In genomic region chr5:39016587-39017275, GRCh38 we compare ENCODE assay signal across 13 cellular contexts. TPM values are rescaled to one million over a fixed set of nuclear protein-coding genes. Genes with fewer than 3 reads are reported as not detected.
DNase-seq lines count a peak whose midpoint lies in the region; ATAC-seq and TF ChIP-seq lines count a peak whose summit lies in the region.
"Had no signal": no experiment of that assay in that cellular context is flagged by ENCODE, and none has a peak within 500 bp of the region (broad histone marks: within the 10 kb centered on the region; RNA-seq: fewer than 3 reads in every experiment).

No MANE protein-coding gene starts in this region.

- H2AK9ac ChIP-seq in IMR-90 (replicated peaks; ENCODE audit: low read depth, low read length, poor library complexity): no peak overlapping the region

- H4K20me1 ChIP-seq in IMR-90 (ENCODE audit: insufficient read depth, low read length): peaks cover 4% of the 10 kb centered on the region; the same call in 1 of the 2 replicates

- no peaks in the 10 kb centered on the region for H3K27me3 Mint-ChIP-seq in CD8-positive, alpha-beta T cell (ENCODE audit: low read depth)
- H3K27me3 Mint-ChIP-seq in chondrocyte (ENCODE audit: low read depth) (no peaks in the 10 kb centered on the region), Calu3 (ENCODE audit: unreplicated experiment) (no peaks in the 10 kb centered on the region)
- H3K27me3 Mint-ChIP-seq in activated T-cell treated with anti-CD3 and anti-CD28 coated beads, Interleukin-2, amount 50 U/mL, for 72 hours (ENCODE audit: low read depth): no peaks in the 10 kb centered on the region

- peak overlapping the region; percentile 95 for H2BK5ac ChIP-seq in IMR-90 (ENCODE audit: low read depth, low read length, poor library complexity, severe bottlenecking)

- no peak overlapping the region for H3K27ac ChIP-seq in CD8-positive, alpha-beta T cell (ENCODE audit: low read depth, low read length)
- peak overlapping the region; percentile 55; the same call in 1 of the 2 replicates for H3K27ac ChIP-seq in IMR-90 (ENCODE audit: insufficient read depth, low read length)
- H3K27ac ChIP-seq in psoas muscle: peak overlapping the region; percentile 96

- no peak for ATAC-seq in CD8-positive, alpha-beta T cell
- ATAC-seq in IMR-90 (ENCODE audit: low read depth) (no peak), psoas muscle (no peak), GM21825 (IDR thresholded peaks at IDR 0.05; ENCODE audit: unreplicated experiment) (no peak), left colon (no peak)
- no peak for ATAC-seq in activated T-cell treated with anti-CD3 and anti-CD28 coated beads, Interleukin-2, amount 50 U/mL, for 72 hours (replicated peaks in 1 of 2)

- peaks cover 17% of the 10 kb centered on the region for H3K36me3 ChIP-seq in CD8-positive, alpha-beta T cell (ENCODE audit: insufficient read depth, low read length)
- H3K36me3 ChIP-seq in IMR-90 (ENCODE audit: control insufficient read depth, insufficient read depth, low read length) (peaks cover 1% of the 10 kb centered on the region; the same call in 1 of the 2 replicates), psoas muscle (ENCODE audit: insufficient read depth in 1 of 2, low read depth in 1 of 2) (peaks cover 0 to 18% of the 10 kb centered on the region in 2 donors)

- POLR2A ChIA-PET in CD8-positive, alpha-beta T cell (lab: Charles Lee): no interaction called here
- POLR2A ChIA-PET in IMR-90 (lab: Charles Lee; ENCODE audit: unreplicated experiment): no interaction called here

- BruUV-seq in IMR-90 (replicated peaks; lab: Mats Ljungman, UMichigan) (no TSS peak), Calu3 (replicated peaks; lab: Mats Ljungman, UMichigan) (no TSS peak)

- H3K9me1 ChIP-seq in IMR-90 (ENCODE audit: insufficient read depth, low read length): no peaks in the 10 kb centered on the region; the same call in 1 of the 2 replicates

- peaks cover 70% of the 10 kb centered on the region for H3K36me3 Mint-ChIP-seq in CD8-positive, alpha-beta T cell
- H3K36me3 Mint-ChIP-seq in chondrocyte (ENCODE audit: low read depth): peaks cover 14% of the 10 kb centered on the region
- peaks cover 12% of the 10 kb centered on the region for H3K36me3 Mint-ChIP-seq in Calu3 (ENCODE audit: insufficient read depth, unreplicated experiment)
- peaks cover 13 to 28% of the 10 kb centered on the region in 2 donors for H3K36me3 Mint-ChIP-seq in activated T-cell treated with anti-CD3 and anti-CD28 coated beads, Interleukin-2, amount 50 U/mL, for 72 hours (ENCODE audit: insufficient read depth in 2 of 2)

- DNase-seq in CD8-positive, alpha-beta T cell: no peak
- DNase-seq in IMR-90 (no peak), chondrocyte (ENCODE audit: low spot score) (no peak), psoas muscle (no peak), Calu3 (no peak), left colon (no peak)
- DNase-seq in activated T-cell treated with anti-CD3 and anti-CD28 coated beads, Interleukin-2, amount 50 U/mL, for 72 hours: no peak
- DNase-seq: aorta, DMS79, endodermal cell, NCI-H2227 treated with DMSO at 0.1 percent for 48 hours had no signal

- peak overlapping the region; percentile 93; the same call in 1 of the 2 replicates for H2BK120ac ChIP-seq in IMR-90 (ENCODE audit: low read depth, low read length)

- no peak overlapping the region for H3K56ac ChIP-seq in IMR-90 (ENCODE audit: extremely low read depth, insufficient read depth, low read length)

- in situ Hi-C loops in IMR-90 (cut with MboI; ENCODE audit: low sequenced_read_pairs): no loop called here

- intact Hi-C loops in CD8-positive, alpha-beta T cell (cut with DNase I, micrococcal nuclease): loop anchor here in 1 of 2 experiments (5.0 kb wide), 1 partner anchor 41 kb away; no protein-coding TSS in a partner anchor
- intact Hi-C loops in IMR-90 (cut with micrococcal nuclease) (no loop called here), psoas muscle (cut with DNase I) (loop anchor here in 1 of 2 donors (5.0 kb wide), 1 partner anchor 51 kb away; no protein-coding TSS in a partner anchor), Calu3 (cut with micrococcal nuclease; ENCODE audit: unreplicated experiment) (no loop called here), left colon (cut with DNase I, micrococcal nuclease) (no loop called here)

- peak overlapping the region; percentile 88 for H3K23ac ChIP-seq in IMR-90 (ENCODE audit: low read depth, low read length)

- H4K5ac ChIP-seq in IMR-90 (ENCODE audit: low read depth, low read length): peak overlapping the region; percentile 82

- peaks cover 4% of the 10 kb centered on the region for H3K9me3 Mint-ChIP-seq in CD8-positive, alpha-beta T cell
- peaks cover 5% of the 10 kb centered on the region for H3K9me3 Mint-ChIP-seq in chondrocyte (ENCODE audit: low read depth)
- H3K9me3 Mint-ChIP-seq in Calu3 (ENCODE audit: low read depth, unreplicated experiment): peaks cover 4% of the 10 kb centered on the region
- H3K9me3 Mint-ChIP-seq in activated T-cell treated with anti-CD3 and anti-CD28 coated beads, Interleukin-2, amount 50 U/mL, for 72 hours: peaks cover 2 to 4% of the 10 kb centered on the region in 2 donors

- peak overlapping the region; percentile 92; the same call in 1 of the 2 replicates for H2BK20ac ChIP-seq in IMR-90 (ENCODE audit: low read depth, low read length)

- H2AK5ac ChIP-seq in IMR-90 (ENCODE audit: low read depth, low read length): peak overlapping the region; percentile 6; the same call in 1 of the 2 replicates

- no peak overlapping the region for H3K9ac ChIP-seq in IMR-90 (ENCODE audit: low read depth, low read length)

- TF ChIP-seq CTCF in CD8-positive, alpha-beta T cell (IDR thresholded peaks at IDR 0.05): no peak
- TF ChIP-seq CTCF in IMR-90 (conservative IDR thresholded peaks at IDR 0.05; ENCODE audit: low read depth, low read length): no peak
- TF ChIP-seq CTCF in chondrocyte (IDR thresholded peaks at IDR 0.05): no peak
- no peak for TF ChIP-seq CTCF in psoas muscle (IDR thresholded peaks at IDR 0.05)
- TF ChIP-seq CTCF in Calu3 (IDR thresholded peaks at IDR 0.05; ENCODE audit: unreplicated experiment): no peak

- TF ChIP-seq POLR2A in IMR-90 (IDR thresholded peaks at IDR 0.05; ENCODE audit: low read depth, low read length): no peak

- peak overlapping the region; percentile 89; the same call in 1 of the 2 replicates for H3K4ac ChIP-seq in IMR-90 (ENCODE audit: low read depth, low read length)

- peak overlapping the region; percentile 85 for H3K18ac ChIP-seq in IMR-90 (ENCODE audit: low read depth, low read length)

- dilution Hi-C loops in IMR-90 (cut with HindIII; ENCODE audit: low sequenced_read_pairs, unreplicated experiment): no loop called here

- peaks cover 53% of the 10 kb centered on the region for H3K4me1 Mint-ChIP-seq in CD8-positive, alpha-beta T cell (ENCODE audit: low read depth)
- H3K4me1 Mint-ChIP-seq in chondrocyte (ENCODE audit: low read depth) (peaks cover 32% of the 10 kb centered on the region), Calu3 (ENCODE audit: low read depth, unreplicated experiment) (peaks cover 15% of the 10 kb centered on the region)
- H3K4me1 Mint-ChIP-seq in activated T-cell treated with anti-CD3 and anti-CD28 coated beads, Interleukin-2, amount 50 U/mL, for 72 hours (ENCODE audit: low read depth): peaks cover 33% of the 10 kb centered on the region

- no peak overlapping the region for H3K4me3 Mint-ChIP-seq in CD8-positive, alpha-beta T cell
- H3K4me3 Mint-ChIP-seq in chondrocyte (ENCODE audit: unreplicated experiment) (no peak overlapping the region), Calu3 (ENCODE audit: low read depth, unreplicated experiment) (no peak overlapping the region)
- no peak overlapping the region for H3K4me3 Mint-ChIP-seq in activated T-cell treated with anti-CD3 and anti-CD28 coated beads, Interleukin-2, amount 50 U/mL, for 72 hours
- H3K4me3 Mint-ChIP-seq: endodermal cell had no signal

- no peak overlapping the region for H3K4me3 ChIP-seq in CD8-positive, alpha-beta T cell (ENCODE audit: low read depth, low read length)
- no peak overlapping the region for H3K4me3 ChIP-seq in IMR-90 (ENCODE audit: insufficient read depth, low read depth, low read length)
- no peak overlapping the region for H3K4me3 ChIP-seq in psoas muscle
- H3K4me3 ChIP-seq: skin epidermis had no signal

- no peak overlapping the region for H3K4me2 ChIP-seq in IMR-90 (ENCODE audit: low read depth, low read length)

- peak overlapping the region; percentile 71 for H3K14ac ChIP-seq in IMR-90 (replicated peaks; ENCODE audit: low read depth, low read length)

- no peaks in the 10 kb centered on the region for H3K27me3 ChIP-seq in CD8-positive, alpha-beta T cell (ENCODE audit: insufficient read depth, low read length)
- H3K27me3 ChIP-seq in IMR-90 (ENCODE audit: control insufficient read depth, insufficient read depth, low read length) (no peaks in the 10 kb centered on the region), psoas muscle (ENCODE audit: insufficient read depth in 3 of 3, low read length in 2 of 3) (no peaks in the 10 kb centered on the region)

- peak overlapping the region; percentile 49 to 85; a peak in 2 of 4 replicates for H4K8ac ChIP-seq in IMR-90 (ENCODE audit: low read depth in 2 of 2, low read length in 2 of 2)

- H3K4me1 ChIP-seq in CD8-positive, alpha-beta T cell (ENCODE audit: insufficient read depth, low read length): peaks cover 12% of the 10 kb centered on the region
- peaks cover 6% of the 10 kb centered on the region for H3K4me1 ChIP-seq in IMR-90 (ENCODE audit: control insufficient read depth, insufficient read depth, low read length)
- H3K4me1 ChIP-seq in psoas muscle: peaks cover 43% of the 10 kb centered on the region

- no CpG with 5 or more reads among the region's 1 CpG for WGBS in IMR-90 (ENCODE audit: extremely low coverage in 2 of 2, insufficient read length in 1 of 2), 2 experiments
- 98 to 100% (median 98%) methylated on average over 1 of the region's 1 CpG for WGBS in psoas muscle, 3 donors

- CTCF ChIA-PET in CD8-positive, alpha-beta T cell (lab: Charles Lee): no interaction called here
- CTCF ChIA-PET in IMR-90 (lab: Yijun Ruan, JAX) (no interaction called here), Calu3 (lab: Charles Lee) (no interaction called here)

- 0 out of 2 replicates have a peak overlapping the region, but pooled peaks have one; percentile 4 for H4K91ac ChIP-seq in IMR-90 (ENCODE audit: insufficient read depth, low read depth, low read length)

- peak overlapping the region; percentile 35; the same call in 2 of the 3 replicates for H2BK15ac ChIP-seq in IMR-90 (ENCODE audit: low read depth, low read length)

- peaks cover 27 to 56% of the 10 kb centered on the region in 2 experiments for H3K79me1 ChIP-seq in IMR-90 (ENCODE audit: low read depth in 1 of 2, low read length in 2 of 2)

- no peaks in the 10 kb centered on the region for H3K9me3 ChIP-seq in CD8-positive, alpha-beta T cell (ENCODE audit: low read length)
- no peaks in the 10 kb centered on the region; the same call in 1 of the 2 replicates for H3K9me3 ChIP-seq in IMR-90 (ENCODE audit: control insufficient read depth, insufficient read depth, low read length)
- no peaks in the 10 kb centered on the region for H3K9me3 ChIP-seq in psoas muscle

- no peak overlapping the region for H2AFZ ChIP-seq in IMR-90 (replicated peaks; ENCODE audit: low read length, poor library complexity)

- TF ChIP-seq RAD21 in IMR-90 (IDR thresholded peaks at IDR 0.05; ENCODE audit: low read length): no peak

- H3K27ac Mint-ChIP-seq in CD8-positive, alpha-beta T cell: peak overlapping the region; percentile 37
- H3K27ac Mint-ChIP-seq in chondrocyte (ENCODE audit: unreplicated experiment): peak overlapping the region; percentile 88
- no peak overlapping the region for H3K27ac Mint-ChIP-seq in Calu3 (ENCODE audit: unreplicated experiment)
- no peak overlapping the region for H3K27ac Mint-ChIP-seq in activated T-cell treated with anti-CD3 and anti-CD28 coated beads, Interleukin-2, amount 50 U/mL, for 72 hours
- H3K27ac Mint-ChIP-seq: endodermal cell had no signal

RNA-seq across cellular contexts. Expression of gene RICTOR, which starts 57.5 kb away (rescaled TPM):
- 100 to 1,000 TPM; 116 to 128 TPM for total RNA-seq in CD8-positive, alpha-beta T cell
- total RNA-seq in IMR-90 (2012; rRNA removed) (35.7 and 45.0 TPM in 2 replicates), chondrocyte (22.9 to 25.2 TPM (median 23.6 TPM) in 3 replicates), psoas muscle (10 to 100 TPM; 34.0 to 46.7 (median 41.0) TPM), Calu3 (2022) (41.1 and 47.1 TPM in 2 replicates), left colon (10 to 100 TPM; 22.6 to 31.0 TPM)
- polyA plus RNA-seq in IMR-90 (2012; rRNA removed) (2.8 and 4.1 TPM in 2 replicates), psoas muscle (1 to 10 TPM; 2.7 to 9.5 (median 6.4) TPM)
- 0.29 and 0.67 TPM in 2 replicates for polyA plus RNA-seq in IMR-90 (2012; cell fraction: cytosol; rRNA removed)
- polyA plus RNA-seq in IMR-90 (2012; cell fraction: nucleus; rRNA removed; ENCODE audit: low replicate concordance): 1.7 and 19.0 TPM in 2 replicates
- 10 to 100 TPM; 34.6 to 47.0 TPM for total RNA-seq in activated T-cell treated with anti-CD3 and anti-CD28 coated beads, Interleukin-2, amount 50 U/mL, for 72 hours

Comparison
In these comparisons a context has a peak if more than half of its experiments do, and no peak if none do; other contexts are left out.
1. H3K27ac Mint-ChIP-seq: peak in CD8-positive, alpha-beta T cell (single experiment) and chondrocyte (single experiment); none in Calu3 (single experiment) and activated T-cell treated with anti-CD3 and anti-CD28 coated beads, Interleukin-2, amount 50 U/mL, for 72 hours (single experiment).